In genomic region chr13:38895075-38895474, GRCh38 we compare ENCODE assay signal across 7 cellular contexts.
"Had no signal": no experiment of that assay in that cellular context is flagged by ENCODE, and none has a peak within 500 bp of the region (broad histone marks: within the 10 kb centered on the region; RNA-seq: fewer than 3 reads in every experiment).

No MANE protein-coding gene starts in this region.

- H3K4me3 Mint-ChIP-seq: IgD-negative memory B cell had no signal

- H3K27ac ChIP-seq: HL-60 had no signal

- H3K4me3 ChIP-seq: K562 had no signal

- DNase-seq: IMR-90, KBM-7, KG1 had no signal

- H3K36me3 Mint-ChIP-seq: IgD-negative memory B cell had no signal

- ATAC-seq: HepG2, K562 had no signal

- H3K27ac Mint-ChIP-seq: IgD-negative memory B cell had no signal
